ENCODE assay signal across 21 cellular contexts in the genomic region with DNA sequence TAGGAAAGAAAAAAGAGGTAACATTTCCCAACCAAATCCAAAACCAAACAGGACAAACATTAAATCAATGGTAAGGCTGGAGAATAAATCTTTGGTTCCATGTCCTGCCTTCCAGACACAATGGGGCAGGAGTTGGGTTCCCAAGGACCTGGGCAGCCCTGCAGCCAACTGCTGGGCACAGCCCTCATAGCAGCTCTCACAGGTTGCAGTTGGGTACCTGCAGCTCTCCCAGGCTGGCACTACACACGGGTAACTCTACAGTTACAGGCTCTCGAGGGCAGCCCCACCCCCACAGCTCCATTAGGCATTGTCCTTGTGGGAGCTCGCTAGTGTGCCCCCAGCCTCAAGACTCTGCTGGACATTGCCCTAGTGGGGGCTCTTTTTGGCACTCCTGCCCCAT. TPM values are rescaled to one million over a fixed set of nuclear protein-coding genes. Genes with fewer than 3 reads are reported as not detected.
DNase-seq lines count a peak whose midpoint lies in the region; ATAC-seq, FAIRE-seq and TF ChIP-seq lines count a peak whose summit lies in the region.
"Had no signal": no experiment of that assay in that cellular context is flagged by ENCODE, and none has a peak within 500 bp of the region (broad histone marks: within the 10 kb centered on the region; RNA-seq: fewer than 3 reads in every experiment).

No MANE protein-coding gene starts in this region.

- H3K9ac ChIP-seq in H1 (replicated peaks in 1 of 4; ENCODE audit: extremely low read depth in 1 of 4, low read depth in 3 of 4, low read length in 3 of 4): no peak overlapping the region
- H3K9ac ChIP-seq in neuronal stem cell (ENCODE audit: low read depth, low read length, poor library complexity): no peak overlapping the region
- H3K9ac ChIP-seq: BLaER1 treated with 17β-estradiol and CSF1 and Interleukin-3, amounts not matched to agents 10 nM and 100 nM had no signal

- H2BK15ac ChIP-seq in H1 (ENCODE audit: low read length) (no peak overlapping the region), neuronal stem cell (ENCODE audit: low read length) (no peak overlapping the region)

- no peak overlapping the region for H2AFZ ChIP-seq in H1 (ENCODE audit: low read length)
- no peak overlapping the region for H2AFZ ChIP-seq in neuronal stem cell (ENCODE audit: low read length)

- FAIRE-seq in H1 (lab: Jason Lieb, UNC): no peak
- FAIRE-seq: GM19239, HTR-8/SVneo, K562 had no signal

- H4K91ac ChIP-seq in H1 (replicated peaks; ENCODE audit: insufficient read length, low read length) (no peak overlapping the region), neuronal stem cell (ENCODE audit: low read depth, low read length, poor library complexity) (no peak overlapping the region)

- H3K14ac ChIP-seq in H1 (ENCODE audit: insufficient read length) (no peak overlapping the region), neuronal stem cell (ENCODE audit: low read length) (no peak overlapping the region)

- peaks cover 8 to 15% of the 10 kb centered on the region in 2 experiments for H4K20me1 ChIP-seq in H1 (replicated peaks in 1 of 2; ENCODE audit: control insufficient read depth in 1 of 2, insufficient read depth in 2 of 2, low read length in 2 of 2)

- TF ChIP-seq CTCF in H1 (IDR thresholded peaks at IDR 0.05; ENCODE audit: control extremely low read depth in 1 of 3, insufficient read depth in 1 of 3, low read depth in 1 of 3, low read length in 3 of 3) (no peak), breast epithelium (IDR thresholded peaks at IDR 0.05) (no peak)

- no peaks in the 10 kb centered on the region for H3K27me3 Mint-ChIP-seq in stimulated activated naive CD8-positive, alpha-beta T cell treated with anti-CD3 and anti-CD28 coated beads, Interleukin-15, amount 100 ng/mL, for 72 hours

- H3K9me3 ChIP-seq in H1 (ENCODE audit: insufficient read depth in 2 of 2, low read depth in 1 of 2, low read length in 1 of 2): peaks cover 0 to 2% of the 10 kb centered on the region in 2 experiments; a peak in 1 of 4 replicates
- peaks cover 0 to 32% of the 10 kb centered on the region in 2 donors for H3K9me3 ChIP-seq in neuronal stem cell (replicated peaks in 1 of 2; ENCODE audit: control insufficient read depth in 2 of 2, insufficient read depth in 1 of 2, low read depth in 1 of 2, low read length in 2 of 2)
- no peaks in the 10 kb centered on the region for H3K9me3 ChIP-seq in breast epithelium

- no peak overlapping the region for H3K23ac ChIP-seq in H1 (ENCODE audit: insufficient read length)
- H3K23ac ChIP-seq in neuronal stem cell (ENCODE audit: low read depth, low read length, poor library complexity): no peak overlapping the region

- no peaks in the 10 kb centered on the region for H3K9me3 Mint-ChIP-seq in stimulated activated naive CD8-positive, alpha-beta T cell treated with anti-CD3 and anti-CD28 coated beads, Interleukin-15, amount 100 ng/mL, for 72 hours
- H3K9me3 Mint-ChIP-seq: CD4-positive, alpha-beta T cell had no signal

- peaks cover 16 to 98% of the 10 kb centered on the region in 2 experiments for H3K79me2 ChIP-seq in H1 (ENCODE audit: control insufficient read depth in 1 of 2, insufficient read depth in 2 of 2, low read length in 2 of 2)

- peak overlapping the region in 1 of 2 experiments; percentile 13; a peak in 1 of 4 replicates for H3K4me2 ChIP-seq in H1 (ENCODE audit: insufficient read depth in 1 of 2, low read depth in 2 of 2, low read length in 2 of 2)
- no peak overlapping the region for H3K4me2 ChIP-seq in neuronal stem cell (ENCODE audit: insufficient read depth, low read length, poor library complexity, severe bottlenecking)
- H3K4me2 ChIP-seq: BLaER1 treated with 17β-estradiol and CSF1 and Interleukin-3, amounts not matched to agents 10 nM and 100 nM had no signal

- TF ChIP-seq POLR2A in H1 (IDR thresholded peaks at IDR 0.05; ENCODE audit: control extremely low read depth in 1 of 2, low read depth in 2 of 2, low read length in 2 of 2) (no peak), breast epithelium (IDR thresholded peaks at IDR 0.05) (no peak)

- H3K79me1 ChIP-seq in H1 (ENCODE audit: low read depth, low read length) (peaks cover 11% of the 10 kb centered on the region), neuronal stem cell (ENCODE audit: low read depth, low read length) (no peaks in the 10 kb centered on the region)

- H3K4me1 ChIP-seq in H1 (replicated peaks in 1 of 4; ENCODE audit: control insufficient read depth in 3 of 4, insufficient read depth in 4 of 4, low read length in 3 of 4): peaks cover 3 to 18% (median 11%) of the 10 kb centered on the region in 4 experiments
- H3K4me1 ChIP-seq in neuronal stem cell (ENCODE audit: control insufficient read depth in 2 of 2, insufficient read depth in 1 of 2, low read depth in 1 of 2, low read length in 2 of 2): peaks cover 0 to 6% of the 10 kb centered on the region in 2 donors
- H3K4me1 ChIP-seq in breast epithelium: no peaks in the 10 kb centered on the region

- H2AK5ac ChIP-seq in H1 (ENCODE audit: low read depth, low read length): no peak overlapping the region; the same call in 1 of the 2 replicates
- H2AK5ac ChIP-seq in neuronal stem cell (ENCODE audit: low read depth, low read length): no peak overlapping the region

- H3K4me1 Mint-ChIP-seq in stimulated activated naive CD8-positive, alpha-beta T cell treated with anti-CD3 and anti-CD28 coated beads, Interleukin-15, amount 100 ng/mL, for 72 hours: peaks cover under 1% of the 10 kb centered on the region

- POLR2A ChIA-PET in H1 (lab: Charles Lee; ENCODE audit: partially characterized antibody): interaction anchor here (1.2 to 1.9 kb wide), 3 partner anchors 10 to 16 kb away, joined by 3 to 6 read pairs (median 5); no protein-coding TSS in a partner anchor

- CTCF ChIA-PET in H1 (lab: Charles Lee; ENCODE audit: partially characterized antibody): interaction anchor here (0.6 to 1.2 kb wide), 3 partner anchors 21 to 297 kb away, joined by 3 to 4 read pairs (median 4); no protein-coding TSS in a partner anchor

- no peak for TF ChIP-seq RAD21 in H1 (IDR thresholded peaks at IDR 0.05 in 1 of 2, conservative IDR thresholded peaks at IDR 0.05 in 1 of 2; ENCODE audit: low read depth in 2 of 2, low read length in 2 of 2)

- no peak overlapping the region for H3K4me3 Mint-ChIP-seq in stimulated activated naive CD8-positive, alpha-beta T cell treated with anti-CD3 and anti-CD28 coated beads, Interleukin-15, amount 100 ng/mL, for 72 hours
- H3K4me3 Mint-ChIP-seq: CD4-positive, alpha-beta T cell had no signal

- H3K27me3 ChIP-seq in H1 (replicated peaks in 1 of 4; ENCODE audit: control insufficient read depth in 3 of 4, extremely low read depth in 1 of 4, insufficient read depth in 3 of 4, low read length in 3 of 4): no peaks in the 10 kb centered on the region; a peak in 1 of 7 replicates
- no peaks in the 10 kb centered on the region for H3K27me3 ChIP-seq in neuronal stem cell (ENCODE audit: control insufficient read depth in 3 of 3, insufficient read depth in 3 of 3, low read depth in 1 of 3, low read length in 3 of 3)
- no peaks in the 10 kb centered on the region for H3K27me3 ChIP-seq in breast epithelium
- H3K27me3 ChIP-seq: BLaER1 treated with 17β-estradiol and CSF1 and Interleukin-3, amounts not matched to agents 10 nM and 100 nM had no signal

- H3K36me3 ChIP-seq in H1 (ENCODE audit: control insufficient read depth in 2 of 4, insufficient read depth in 4 of 4, low read length in 3 of 4): no peaks in the 10 kb centered on the region; a peak in 1 of 8 replicates
- peaks cover 2 to 32% of the 10 kb centered on the region in 2 donors for H3K36me3 ChIP-seq in neuronal stem cell (replicated peaks in 1 of 2; ENCODE audit: control insufficient read depth in 2 of 2, insufficient read depth in 2 of 2, low read length in 2 of 2)
- no peaks in the 10 kb centered on the region for H3K36me3 ChIP-seq in breast epithelium

- H3K18ac ChIP-seq in H1 (ENCODE audit: extremely low read depth, low read length) (no peak overlapping the region), neuronal stem cell (ENCODE audit: low read length) (peak overlapping the region; percentile 67)

- H3K4me3 ChIP-seq in H1 (ENCODE audit: extremely low read depth in 1 of 4, insufficient read depth in 2 of 4, low read depth in 3 of 4, low read length in 4 of 4) (no peak overlapping the region), neuronal stem cell (ENCODE audit: low read length in 2 of 2) (no peak overlapping the region), breast epithelium (no peak overlapping the region)
- H3K4me3 ChIP-seq: BLaER1 treated with 17β-estradiol and CSF1 and Interleukin-3, amounts not matched to agents 10 nM and 100 nM; K562 had no signal

- H2BK120ac ChIP-seq in H1 (replicated peaks; ENCODE audit: low read depth, low read length) (no peak overlapping the region), neuronal stem cell (ENCODE audit: low read depth, low read length) (no peak overlapping the region)

- no peak overlapping the region for H4K5ac ChIP-seq in H1 (ENCODE audit: insufficient read length, low read depth, low read length)

- H2BK20ac ChIP-seq in H1 (ENCODE audit: low read length): no peak overlapping the region

- H2BK5ac ChIP-seq in H1 (ENCODE audit: low read depth, low read length) (peak overlapping the region; percentile 79; the same call in 1 of the 2 replicates), neuronal stem cell (ENCODE audit: low read length) (no peak overlapping the region)

- DNase-seq in stimulated activated naive CD8-positive, alpha-beta T cell treated with anti-CD3 and anti-CD28 coated beads, Interleukin-15, amount 100 ng/mL, for 72 hours: no peak
- DNase-seq in stimulated activated naive CD8-positive, alpha-beta T cell treated with anti-CD3 and anti-CD28 coated beads, Interleukin-15, Interleukin-2, amounts not matched to agents 100 U/mL and 50 U/mL, for 24 hours: no peak
- DNase-seq in H1 (ENCODE audit: low read depth in 1 of 2, low spot score in 2 of 2) (no peak), neuronal stem cell (ENCODE audit: low spot score) (no peak), breast epithelium (ENCODE audit: low spot score in 2 of 2) (no peak), NCI-H446 treated with DMSO at 0.1 percent for 48 hours (lab: John Stamatoyannopoulos, UW) (no peak), amygdala (lab: John Stamatoyannopoulos, UW) (no peak)
- DNase-seq: CD4-positive, alpha-beta T cell; H7; Kasumi-1; NCI-H1092 treated with DMSO at 0.1 percent for 48 hours; NCI-H1436; NCI-H187; NCI-H2081 treated with DMSO at 0.1 percent for 48 hours; NCI-H526 treated with DMSO at 0.1 percent for 48 hours; SHP77 treated with DMSO at 0.1 percent for 48 hours had no signal

- H3K27ac ChIP-seq in H1 (ENCODE audit: low read depth, low read length): no peak overlapping the region
- no peak overlapping the region for H3K27ac ChIP-seq in neuronal stem cell (replicated peaks; ENCODE audit: low read length)
- no peak overlapping the region for H3K27ac ChIP-seq in breast epithelium
- H3K27ac ChIP-seq: BLaER1 treated with 17β-estradiol and CSF1 and Interleukin-3, amounts not matched to agents 10 nM and 100 nM; RWPE1 had no signal

- H4K8ac ChIP-seq in H1 (ENCODE audit: extremely low read depth, insufficient read depth, low read length): no peak overlapping the region
- no peak overlapping the region for H4K8ac ChIP-seq in neuronal stem cell (ENCODE audit: low read depth, low read length)

- H3K4ac ChIP-seq in H1 (replicated peaks; ENCODE audit: insufficient read length, low read depth, low read length) (no peak overlapping the region), neuronal stem cell (ENCODE audit: low read length) (no peak overlapping the region)

- 71% methylated on average over 3 of the region's 3 CpGs; no CpG with 5 or more reads in 1 of the 2 experiments for WGBS in H1 (ENCODE audit: extremely low coverage in 1 of 2, insufficient coverage in 1 of 2, insufficient read length in 1 of 2, insufficient replicate concordance in 2 of 2, low coverage in 1 of 2, low lambda C conversion rate in 2 of 2, missing lambda C conversion rate in 1 of 2), 2 experiments
- WGBS in neuronal stem cell (ENCODE audit: extremely low coverage in 2 of 2, insufficient read length in 2 of 2, insufficient replicate concordance in 1 of 2), 2 donors: no CpG with 5 or more reads among the region's 3 CpGs

- H3K27ac Mint-ChIP-seq in stimulated activated naive CD8-positive, alpha-beta T cell treated with anti-CD3 and anti-CD28 coated beads, Interleukin-15, amount 100 ng/mL, for 72 hours: no peak overlapping the region
- H3K27ac Mint-ChIP-seq: CD4-positive, alpha-beta T cell had no signal

- no peak overlapping the region for H2BK12ac ChIP-seq in H1 (ENCODE audit: low read depth, low read length)
- H2BK12ac ChIP-seq in neuronal stem cell (ENCODE audit: low read length): no peak overlapping the region

- TF ChIP-seq EP300 in H1 (IDR thresholded peaks at IDR 0.05; ENCODE audit: borderline replicate concordance in 1 of 2, low read depth in 2 of 2, low read length in 2 of 2): no peak

- intact Hi-C loops in breast epithelium (cut with DNase I; ENCODE audit: low total_unique reads): no loop called here

- no peak overlapping the region for H3K56ac ChIP-seq in H1 (replicated peaks; ENCODE audit: insufficient read length, low read depth, low read length)

- H3K23me2 ChIP-seq in H1 (ENCODE audit: low read depth, low read length): no peaks in the 10 kb centered on the region

- peak; percentile 56 for ATAC-seq in stimulated activated naive CD8-positive, alpha-beta T cell treated with anti-CD3 and anti-CD28 coated beads, Interleukin-15, amount 100 ng/mL, for 72 hours
- ATAC-seq in stimulated activated naive CD8-positive, alpha-beta T cell treated with anti-CD3 and anti-CD28 coated beads, Interleukin-15, Interleukin-2, amounts not matched to agents 100 U/mL and 50 U/mL, for 24 hours: no peak
- ATAC-seq: K562 had no signal

RNA-seq across cellular contexts. Expression of gene GRB10, which starts 7.5 kb away (rescaled TPM):
- total RNA-seq in H1 (2021; fragmentation: NEBNext Ultra II Directional; extraction: Animal tissue kit (Norgen Biotek cat#: 25700)): 92.6 and 97.0 TPM in 2 replicates
- polyA plus RNA-seq in H1 (2011; rRNA removed): 35.7 TPM in 2 replicates
- polyA plus RNA-seq in H1 (2011; cell fraction: cytosol; rRNA removed): 32.1 TPM
- 65.7 TPM for polyA plus RNA-seq in H1 (2011; cell fraction: nucleus; rRNA removed)
- polyA plus RNA-seq in H1 (2012, experiment 1 of 2): 66.8 to 75.8 TPM (median 74.0 TPM) in 4 replicates
- polyA plus RNA-seq in H1 (2012, experiment 2 of 2): 36.3 TPM
- 32.9 TPM for polyA plus RNA-seq in H1 (2013, experiment 1 of 2)
- 33.9 TPM for polyA plus RNA-seq in H1 (2013, experiment 2 of 2)
- polyA minus RNA-seq in H1 (2011; rRNA and poly(A)+ RNA removed): 74.5 and 77.8 TPM in 2 replicates
- 60.0 TPM for polyA minus RNA-seq in H1 (2011; cell fraction: cytosol; rRNA and poly(A)+ RNA removed)
- 111 TPM for polyA minus RNA-seq in H1 (2011; cell fraction: nucleus; rRNA and poly(A)+ RNA removed)
- polyA plus RNA-seq in neuronal stem cell (2013, experiment 1 of 2): 55.9 TPM
- 55.2 TPM for polyA plus RNA-seq in neuronal stem cell (2013, experiment 2 of 2)
- 10 to 100 TPM; 56.8 to 71.1 (median 61.2) TPM for total RNA-seq in breast epithelium
